In genomic region chr11:62665630-62666258, GRCh38 we compare ENCODE assay signal across 8 cellular contexts. TPM values are rescaled to one million over a fixed set of nuclear protein-coding genes. Genes with fewer than 3 reads are reported as not detected.
A peak's percentile ranks its signal among the peaks of the same experiment; 100 is the strongest.
DNase-seq lines count a peak whose midpoint lies in the region; ATAC-seq and TF ChIP-seq lines count a peak whose summit lies in the region.

No MANE protein-coding gene starts in this region.

- no peak for TF ChIP-seq POLR2A in prostate gland (IDR thresholded peaks at IDR 0.05)

- H3K9me3 ChIP-seq in SJSA1 (replicated peaks) (no peaks in the 10 kb centered on the region; the same call in 1 of the 2 replicates), heart right ventricle (no peaks in the 10 kb centered on the region), prostate gland (no peaks in the 10 kb centered on the region)

- peak overlapping the region; percentile 96 for H3K4me3 Mint-ChIP-seq in activated naive CD8-positive, alpha-beta T cell

- peaks cover 39% of the 10 kb centered on the region for H3K4me1 Mint-ChIP-seq in activated naive CD8-positive, alpha-beta T cell (ENCODE audit: low read depth)

- DNase-seq in NCI-H2029 (lab: John Stamatoyannopoulos, UW) (peak; percentile 22), NCI-H2029 treated with DMSO at 0.1 percent for 48 hours (lab: John Stamatoyannopoulos, UW) (no peak), SJSA1 (ENCODE audit: low read depth in 1 of 2, low spot score in 2 of 2) (peak in 1 of 2 experiments; percentile 70), heart right ventricle (peak; percentile 51 to 54), prostate gland (ENCODE audit: low spot score) (peak; percentile 16), 8988T (no peak)

- WGBS in heart right ventricle, 2 donors, result 3 to 5% methylated on average over 38 of the region's 38 CpGs
- WGBS in prostate gland, result 1% methylated on average over 38 of the region's 38 CpGs

- H3K36me3 ChIP-seq in SJSA1, result peaks cover 60% of the 10 kb centered on the region
- H3K36me3 ChIP-seq in heart right ventricle, result peaks cover 0 to 45% (median 10%) of the 10 kb centered on the region in 9 donors
- no peaks in the 10 kb centered on the region for H3K36me3 ChIP-seq in prostate gland

- H3K27ac ChIP-seq in SJSA1 (peak overlapping the region; percentile 37), heart right ventricle (peak overlapping the region; percentile 80 to 94 (median 91)), prostate gland (peak overlapping the region; percentile 87 to 90)

- TF ChIP-seq CTCF in heart right ventricle (IDR thresholded peaks at IDR 0.05) (no peak), prostate gland (IDR thresholded peaks at IDR 0.05) (no peak)

- H3K27ac Mint-ChIP-seq in activated naive CD8-positive, alpha-beta T cell, result peak overlapping the region; percentile 97

- H3K9me3 Mint-ChIP-seq in activated naive CD8-positive, alpha-beta T cell (ENCODE audit: low read depth), result no peaks in the 10 kb centered on the region

- H3K27me3 ChIP-seq in SJSA1 (replicated peaks), result no peaks in the 10 kb centered on the region
- no peaks in the 10 kb centered on the region for H3K27me3 ChIP-seq in heart right ventricle
- no peaks in the 10 kb centered on the region for H3K27me3 ChIP-seq in prostate gland (replicated peaks; ENCODE audit: insufficient read depth)

- ATAC-seq in HG03060 (IDR thresholded peaks at IDR 0.05; ENCODE audit: low read depth, unreplicated experiment), result peak; percentile 6
- ATAC-seq in heart right ventricle, result peak; percentile 37 to 70 (median 56)

- H3K4me1 ChIP-seq in SJSA1 (replicated peaks), result peaks cover 18% of the 10 kb centered on the region
- H3K4me1 ChIP-seq in heart right ventricle, result peaks cover 17 to 55% (median 43%) of the 10 kb centered on the region in 9 donors
- peaks cover 11% of the 10 kb centered on the region for H3K4me1 ChIP-seq in prostate gland (replicated peaks)

- H3K4me3 ChIP-seq in SJSA1 (peak overlapping the region; percentile 61), heart right ventricle (peak overlapping the region; percentile 59 to 95 (median 80)), prostate gland (peak overlapping the region; percentile 80 to 86)

- H3K27me3 Mint-ChIP-seq in activated naive CD8-positive, alpha-beta T cell, result no peaks in the 10 kb centered on the region

- intact Hi-C loops in heart right ventricle (cut with DNase I), result loop anchor here in 2 of 10 donors (5.0 kb wide), 3 partner anchors 42 to 68 kb away; partner anchors contain the start of genes BSCL2 (in 1 of the 2), GNG3 (in 1 of the 2) and MTA2 (in 1 of the 2)
- intact Hi-C loops in prostate gland (cut with DNase I), result no loop called here

- peaks cover 7% of the 10 kb centered on the region for H3K36me3 Mint-ChIP-seq in activated naive CD8-positive, alpha-beta T cell

RNA-seq across cellular contexts. Expression of gene CSKMT, which starts 0.6 kb away (rescaled TPM):
- 9.8 and 15.7 TPM in 2 replicates for total RNA-seq in SJSA1 (2014; rRNA removed; shearing (Covaris generic))
- 1 to 10 TPM; 2.4 to 7.7 (median 4.2) TPM for total RNA-seq in heart right ventricle
- polyA plus RNA-seq in heart right ventricle, result 10 to 100 TPM in 1 of 2 donors, 1 to 10 TPM in 1; 8.8 to 15.7 TPM
- total RNA-seq in prostate gland, result 10 to 100 TPM in 1 of 2 donors, 1 to 10 TPM in 1; 9.7 to 20.2 TPM

RNA-seq across cellular contexts. Expression of gene C11orf98, which starts 0.7 kb away (rescaled TPM):
- total RNA-seq in SJSA1 (2014; rRNA removed; shearing (Covaris generic)), result 103 and 121 TPM in 2 replicates
- total RNA-seq in heart right ventricle (10 to 100 TPM; 25.8 to 41.5 (median 30.0) TPM), prostate gland (10 to 100 TPM; 27.8 to 68.0 TPM)
- polyA plus RNA-seq in heart right ventricle, result 100 to 1,000 TPM in 1 of 2 donors, 10 to 100 TPM in 1; 75.9 to 210 TPM

RNA-seq across cellular contexts. Expression of gene UQCC3, which starts 5.7 kb away (rescaled TPM):
- total RNA-seq in SJSA1 (2014; rRNA removed; shearing (Covaris generic)), result 14.9 and 30.6 TPM in 2 replicates
- total RNA-seq in heart right ventricle, result 1 to 10 TPM; 3.9 to 9.5 (median 5.5) TPM
- polyA plus RNA-seq in heart right ventricle, result 10 to 100 TPM; 18.0 to 23.0 TPM
- 10 to 100 TPM; 10.3 to 18.3 TPM for total RNA-seq in prostate gland

RNA-seq across cellular contexts. Expression of gene LBHD1, which starts 6.3 kb away (rescaled TPM):
- total RNA-seq in SJSA1 (2014; rRNA removed; shearing (Covaris generic)), result 2.1 and 10.1 TPM in 2 replicates
- total RNA-seq in heart right ventricle (1 to 10 TPM; 1.6 to 4.9 (median 3.0) TPM), prostate gland (10 to 100 TPM in 1 of 2 donors, 1 to 10 TPM in 1; 7.1 to 10.2 TPM)
- 1 to 10 TPM; 1.6 to 6.4 TPM for polyA plus RNA-seq in heart right ventricle

RNA-seq across cellular contexts. Expression of gene INTS5, which starts 12.6 kb away (rescaled TPM):
- total RNA-seq in SJSA1 (2014; rRNA removed; shearing (Covaris generic)), result 26.6 and 26.8 TPM in 2 replicates
- total RNA-seq in heart right ventricle (10 to 100 TPM in 8 of 10 donors, 1 to 10 TPM in 2; 9.7 to 15.0 (median 10.9) TPM), prostate gland (10 to 100 TPM; 34.0 to 35.3 TPM)
- 1 to 10 TPM; 2.8 to 8.3 TPM for polyA plus RNA-seq in heart right ventricle

Comparison
In these comparisons a context has a peak if more than half of its experiments do, and no peak if none do; other contexts are left out.
1. DNase-seq: peak in NCI-H2029 (single experiment), heart right ventricle (2 of 2) and prostate gland (single experiment); none in NCI-H2029 treated with DMSO at 0.1 percent for 48 hours (single experiment) and 8988T (single experiment).
2. H3K27ac ChIP-seq: peak in every context shown above with its lines; median percentile 91 in heart right ventricle; 88 in prostate gland; 37 in SJSA1.
3. Peak in every context shown above with its lines, with median percentiles within 50 percentile points of each other: H3K4me3 ChIP-seq.